1 cellular context compared by ENCODE assay signal in the genomic region with DNA sequence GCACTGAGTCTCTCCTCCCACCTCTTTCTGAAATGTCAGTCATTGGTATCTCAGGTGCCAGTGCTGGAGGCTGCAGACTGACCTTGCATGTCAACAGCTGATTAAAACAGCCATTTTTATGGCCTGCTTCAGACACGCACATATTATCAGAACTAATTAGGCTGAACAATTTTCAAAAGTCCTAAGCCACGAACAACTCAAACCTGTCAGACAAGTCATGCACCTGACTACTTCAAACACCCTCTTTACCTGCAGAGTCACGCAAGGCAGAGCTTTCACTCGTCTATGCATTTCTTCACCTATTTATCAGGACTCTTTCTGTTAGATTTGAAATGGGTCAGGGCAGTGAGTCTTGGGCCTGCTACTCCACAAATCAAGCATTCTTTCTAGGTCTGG.
A peak's percentile ranks its signal among the peaks of the same experiment; 100 is the strongest.
TF ChIP-seq lines count a peak whose summit lies in the region.

No MANE protein-coding gene starts in this region.

TF ChIP-seq in Ishikawa, 13 proteins besides CTCF, POLR2A, EP300 and RAD21 (continued from another document):
- TF ChIP-seq YY1 (IDR thresholded peaks at IDR 0.05; ENCODE audit: low read depth) = peak; percentile 66; the same call in 1 of the 2 replicates
